ENCODE assay signal across 19 cellular contexts in genomic region chr7:47621347-47621746, GRCh38. TPM values are rescaled to one million over a fixed set of nuclear protein-coding genes. Genes with fewer than 3 reads are reported as not detected.
DNase-seq lines count a peak whose midpoint lies in the region; ATAC-seq, FAIRE-seq and TF ChIP-seq lines count a peak whose summit lies in the region.
"Had no signal": no experiment of that assay in that cellular context is flagged by ENCODE, and none has a peak within 500 bp of the region (broad histone marks: within the 10 kb centered on the region; RNA-seq: fewer than 3 reads in every experiment).

No MANE protein-coding gene starts in this region.

- H3K36me3 ChIP-seq in bronchial epithelial cell (ENCODE audit: control insufficient read depth, insufficient read depth, low read length) (no peaks in the 10 kb centered on the region), ovary (no peaks in the 10 kb centered on the region), upper lobe of left lung (no peaks in the 10 kb centered on the region)

- no peaks in the 10 kb centered on the region for H3K27me3 ChIP-seq in bronchial epithelial cell (ENCODE audit: control insufficient read depth, insufficient read depth, low read length)
- H3K27me3 ChIP-seq in ovary, result no peaks in the 10 kb centered on the region
- no peaks in the 10 kb centered on the region for H3K27me3 ChIP-seq in upper lobe of left lung

- H3K4me1 ChIP-seq in ovary (ENCODE audit: insufficient read depth) (peaks cover 15% of the 10 kb centered on the region), upper lobe of left lung (peaks cover 10 to 15% (median 13%) of the 10 kb centered on the region in 4 donors)

- WGBS in ovary, 3 donors, result 92 to 98% (median 96%) methylated on average over 12 of the region's 12 CpGs
- 87 to 93% methylated on average over 12 of the region's 12 CpGs for WGBS in upper lobe of left lung, 2 donors

- DNase-seq in Right ventricle myocardium inferior (ENCODE audit: missing footprints) (no peak), cardiac septum (ENCODE audit: low spot score) (no peak), bronchial epithelial cell (ENCODE audit: low read depth) (no peak), ovary (no peak), upper lobe of left lung (no peak), GDM1 (lab: John Stamatoyannopoulos, UW) (no peak), NCI-H2196 (lab: John Stamatoyannopoulos, UW; ENCODE audit: unreplicated experiment) (no peak)
- DNase-seq in activated CD8-positive, alpha-beta memory T cell treated with anti-CD3 and anti-CD28 coated beads for 24 hours, result no peak
- DNase-seq: 8988T; activated CD4-positive, alpha-beta T cell treated with anti-CD3 and anti-CD28 coated beads, Interleukin-2, amount 50 U/mL, for 1 hour; activated CD8-positive, alpha-beta memory T cell treated with anti-CD3 and anti-CD28 coated beads, Interleukin-2, amount 50 U/mL, for 4 hours; C1 segment of cervical spinal cord; dermis blood vessel endothelial cell; MV-4-11; NCI-H1694 treated with DMSO at 0.1 percent for 48 hours; SHP77; stimulated activated naive CD8-positive, alpha-beta T cell treated with anti-CD3 and anti-CD28 coated beads, Interleukin-15, amount 100 ng/mL, for 72 hours had no signal

- peak; percentile 92 for FAIRE-seq in bronchial epithelial cell (lab: Jason Lieb, UNC)

- intact Hi-C loops in Right ventricle myocardium inferior (cut with DNase I), result no loop called here
- intact Hi-C loops in cardiac septum (cut with DNase I), result no loop called here
- intact Hi-C loops in ovary (cut with DNase I), result loop anchor here in 1 of 4 donors (10.0 kb wide), 1 partner anchor 193 kb away; no protein-coding TSS in a partner anchor

- H3K4me3 ChIP-seq in bronchial epithelial cell (ENCODE audit: low read depth, low read length), result no peak overlapping the region
- H3K4me3 ChIP-seq in ovary, result no peak overlapping the region
- H3K4me3 ChIP-seq in upper lobe of left lung, result no peak overlapping the region
- H3K4me3 ChIP-seq: lung had no signal

- H3K9me3 ChIP-seq in ovary (no peaks in the 10 kb centered on the region), upper lobe of left lung (no peaks in the 10 kb centered on the region)

- TF ChIP-seq CTCF in bronchial epithelial cell (IDR thresholded peaks at IDR 0.05; ENCODE audit: insufficient read depth, low read length, severe bottlenecking) (no peak), ovary (IDR thresholded peaks at IDR 0.05) (no peak), upper lobe of left lung (IDR thresholded peaks at IDR 0.05) (no peak)

- ATAC-seq in Right ventricle myocardium inferior (peak; percentile 21), upper lobe of left lung (ENCODE audit: low FRiP score in 2 of 2) (no peak)
- ATAC-seq: stimulated activated naive CD8-positive, alpha-beta T cell treated with anti-CD3 and anti-CD28 coated beads, Interleukin-15, amount 100 ng/mL, for 72 hours had no signal

- TF ChIP-seq EP300 in ovary (IDR thresholded peaks at IDR 0.05) (no peak), upper lobe of left lung (IDR thresholded peaks at IDR 0.05) (no peak)

- TF ChIP-seq POLR2A in ovary (IDR thresholded peaks at IDR 0.05), result no peak
- TF ChIP-seq POLR2A in upper lobe of left lung (IDR thresholded peaks at IDR 0.05), result no peak

- H3K27ac ChIP-seq in ovary (peak overlapping the region; percentile 49 to 69), upper lobe of left lung (peak overlapping the region in 3 of 4 donors; percentile 45 to 62 (median 47))
- H3K27ac ChIP-seq: KMS-11 had no signal

RNA-seq across cellular contexts. Expression of gene TNS3, which starts 39.4 kb away (rescaled TPM):
- total RNA-seq in Right ventricle myocardium inferior (44.8 TPM), cardiac septum (29.0 TPM), bronchial epithelial cell (1.8 and 2.6 TPM in 2 replicates), ovary (100 to 1,000 TPM in 3 of 7 donors, 10 to 100 TPM in 4; 46.1 to 137 (median 96.3) TPM), upper lobe of left lung (100 to 1,000 TPM in 5 of 6 donors, 10 to 100 TPM in 1; 90.6 to 266 (median 143) TPM)
- 10 to 100 TPM; 36.6 to 91.3 TPM for polyA plus RNA-seq in ovary
